In the genomic region with DNA sequence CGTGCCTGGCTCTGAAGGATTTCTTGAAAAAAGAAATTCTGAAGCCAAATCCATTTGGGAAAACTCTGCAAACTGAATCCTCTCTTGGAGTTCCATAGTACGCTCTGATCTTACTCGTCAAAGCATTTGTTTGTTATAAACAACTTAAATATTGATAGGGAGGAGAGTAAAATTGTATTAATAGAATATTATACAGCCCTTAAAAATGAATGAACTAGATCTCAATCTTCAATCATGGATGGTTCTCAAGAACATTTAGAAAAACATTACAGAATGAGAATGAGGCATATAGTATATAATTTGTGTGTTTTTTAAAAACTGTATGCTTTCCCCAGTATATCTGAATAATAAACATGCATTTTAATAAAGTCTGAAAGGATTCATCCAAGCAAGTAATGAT, we compare ENCODE assay signal across 41 cellular contexts. TPM values are rescaled to one million over a fixed set of nuclear protein-coding genes. Genes with fewer than 3 reads are reported as not detected.
"Had no signal": no experiment of that assay in that cellular context is flagged by ENCODE, and none has a peak within 500 bp of the region (broad histone marks: within the 10 kb centered on the region; RNA-seq: fewer than 3 reads in every experiment).

No MANE protein-coding gene starts in this region.

- DNase-seq: activated effector memory CD4-positive, alpha-beta T cell treated with anti-CD3 and anti-CD28 coated beads, Interleukin-2, amount 50 U/mL, for 16 hours; activated effector memory CD4-positive, alpha-beta T cell treated with Interleukin-2 at 50 U/mL for 16 hours; activated gamma-delta T cell; activated gamma-delta T cell treated with Interleukin-2 at 50 U/mL for 16 hours; activated naive CD4-positive, alpha-beta T cell; activated naive CD4-positive, alpha-beta T cell treated with anti-CD3 and anti-CD28 coated beads for 36 hours; activated naive CD4-positive, alpha-beta T cell treated with anti-CD3 and anti-CD28 coated beads, Interleukin-2, amount 10 ng/mL, durations not matched to agents 7 days and 5 days; activated naive CD4-positive, alpha-beta T cell treated with anti-CD3 and anti-CD28 coated beads, Interleukin-2, amount 50 U/mL, for 16 hours; activated naive CD4-positive, alpha-beta T cell treated with Interleukin-2 at 50 U/mL for 16 hours; activated naive CD8-positive, alpha-beta T cell treated with anti-CD3 and anti-CD28 coated beads for 36 hours; activated naive CD8-positive, alpha-beta T cell treated with anti-CD3 and anti-CD28 coated beads, Interleukin-2, amount 10 ng/mL, durations not matched to agents 7 days and 5 days; activated naive CD8-positive, alpha-beta T cell treated with anti-CD3 and anti-CD28 coated beads, Interleukin-2, amount 50 U/mL, for 24 hours; activated T-cell treated with anti-CD3 and anti-CD28 coated beads, Interleukin-2, amount 50 U/mL, for 1 hour; activated T-cell treated with anti-CD3 and anti-CD28 coated beads, Interleukin-2, amount 50 U/mL, for 24 hours; activated T-cell treated with anti-CD3 and anti-CD28 coated beads, Interleukin-2, amount 50 U/mL, for 4 hours; activated T-cell treated with anti-CD3 and anti-CD28 coated beads, Interleukin-2, amount 50 U/mL, for 72 hours; adrenal gland; amniotic stem cell; amygdala; anterior cingulate cortex; aorta; body of pancreas; brain microvascular endothelial cell; caudate nucleus; central memory CD4-positive, alpha-beta T cell; cerebellar nuclear complex had no signal

- H3K27me3 ChIP-seq: adrenal gland, ascending aorta, body of pancreas, brain microvascular endothelial cell, breast epithelium, cardiac muscle cell had no signal

- H3K4me3 Mint-ChIP-seq: activated naive CD4-positive, alpha-beta T cell treated with anti-CD3 and anti-CD28 coated beads for 36 hours; activated naive CD4-positive, alpha-beta T cell treated with anti-CD3 and anti-CD28 coated beads, Interleukin-2, amount 10 ng/mL, durations not matched to agents 7 days and 5 days; activated naive CD4-positive, alpha-beta T cell treated with anti-CD3 and anti-CD28 coated beads, Interleukin-2, amount 50 U/mL, for 24 hours; activated naive CD8-positive, alpha-beta T cell; activated naive CD8-positive, alpha-beta T cell treated with anti-CD3 and anti-CD28 coated beads for 36 hours; activated naive CD8-positive, alpha-beta T cell treated with anti-CD3 and anti-CD28 coated beads, Interleukin-2, amount 10 ng/mL, durations not matched to agents 7 days and 5 days; activated naive CD8-positive, alpha-beta T cell treated with anti-CD3 and anti-CD28 coated beads, Interleukin-2, amount 50 U/mL, for 24 hours; activated T-cell treated with anti-CD3 and anti-CD28 coated beads, Interleukin-2, amount 50 U/mL, for 24 hours; activated T-cell treated with anti-CD3 and anti-CD28 coated beads, Interleukin-2, amount 50 U/mL, for 4 hours; activated T-cell treated with anti-CD3 and anti-CD28 coated beads, Interleukin-2, amount 50 U/mL, for 72 hours; activated T-helper 1 cell treated with anti-CD3 and anti-CD28 coated beads, Interleukin-12 subunit alpha, Interleukin-12 subunit beta, Interleukin-2, Interleukin-4 antibody, amounts not matched to agents 30 ng/mL and 10 ng/mL and 1 ng/mL, durations not matched to agents 14 hours and 24 hours and 36 hours; activated T-helper 17 cell treated with anti-CD3 and anti-CD28 coated beads, Interleukin-2, amount 50 U/mL, for 72 hours; brain; central memory CD8-positive, alpha-beta T cell had no signal

- H3K9me3 Mint-ChIP-seq: activated naive CD4-positive, alpha-beta T cell treated with anti-CD3 and anti-CD28 coated beads for 36 hours; activated naive CD4-positive, alpha-beta T cell treated with anti-CD3 and anti-CD28 coated beads, Interleukin-2, amount 10 ng/mL, durations not matched to agents 7 days and 5 days; activated naive CD4-positive, alpha-beta T cell treated with anti-CD3 and anti-CD28 coated beads, Interleukin-2, amount 50 U/mL, for 24 hours; activated naive CD4-positive, alpha-beta T cell treated with anti-CD3 and anti-CD28 coated beads, Interleukin-2, amount 50 U/mL, for 72 hours; activated naive CD8-positive, alpha-beta T cell treated with anti-CD3 and anti-CD28 coated beads, Interleukin-2, amount 10 ng/mL, durations not matched to agents 7 days and 5 days; activated T-cell treated with anti-CD3 and anti-CD28 coated beads, Interleukin-2, amount 50 U/mL, for 24 hours; activated T-cell treated with anti-CD3 and anti-CD28 coated beads, Interleukin-2, amount 50 U/mL, for 4 hours; activated T-helper 1 cell treated with anti-CD3 and anti-CD28 coated beads, Interleukin-12 subunit alpha, Interleukin-12 subunit beta, Interleukin-2, Interleukin-4 antibody, amounts not matched to agents 30 ng/mL and 10 ng/mL and 1 ng/mL, durations not matched to agents 14 hours and 24 hours and 36 hours; activated T-helper 17 cell treated with anti-CD3 and anti-CD28 coated beads, Interleukin-2, amount 50 U/mL, for 72 hours; activated T-helper 2 cell treated with anti-CD3 and anti-CD28 coated beads, Interferon-gamma antibody, Interleukin-2, Interleukin-4, amounts not matched to agents 10 μg/mL and 5 μg/mL and 100 μg/mL, durations not matched to agents 14 hours and 24 hours and 36 hours; central memory CD8-positive, alpha-beta T cell had no signal

- H3K4me3 ChIP-seq: adrenal gland, ascending aorta, body of pancreas, breast epithelium, cardiac muscle cell had no signal

- H3K4me1 ChIP-seq: ascending aorta, body of pancreas, breast epithelium had no signal

- H3K27ac ChIP-seq: adrenal gland, ascending aorta, body of pancreas, brain microvascular endothelial cell, breast epithelium, cardiac muscle cell had no signal

- ATAC-seq: activated naive CD4-positive, alpha-beta T cell treated with anti-CD3 and anti-CD28 coated beads, Interleukin-2, amount 50 U/mL, for 72 hours; activated naive CD8-positive, alpha-beta T cell treated with anti-CD3 and anti-CD28 coated beads, Interleukin-2, amount 50 U/mL, for 24 hours; activated T-cell treated with anti-CD3 and anti-CD28 coated beads, Interleukin-2, amount 50 U/mL, for 4 hours; activated T-cell treated with anti-CD3 and anti-CD28 coated beads, Interleukin-2, amount 50 U/mL, for 72 hours; activated T-helper 17 cell treated with anti-CD3 and anti-CD28 coated beads, Interleukin-2, amount 50 U/mL, for 72 hours; body of pancreas had no signal

- H3K36me3 ChIP-seq: breast epithelium had no signal

- H3K9me3 ChIP-seq: adrenal gland, ascending aorta, breast epithelium had no signal

- H3K27ac Mint-ChIP-seq: activated naive CD4-positive, alpha-beta T cell treated with anti-CD3 and anti-CD28 coated beads for 36 hours; activated naive CD4-positive, alpha-beta T cell treated with anti-CD3 and anti-CD28 coated beads, Interleukin-2, amount 10 ng/mL, durations not matched to agents 7 days and 5 days; activated naive CD4-positive, alpha-beta T cell treated with anti-CD3 and anti-CD28 coated beads, Interleukin-2, amount 50 U/mL, for 24 hours; activated naive CD4-positive, alpha-beta T cell treated with anti-CD3 and anti-CD28 coated beads, Interleukin-2, amount 50 U/mL, for 72 hours; activated naive CD8-positive, alpha-beta T cell; activated naive CD8-positive, alpha-beta T cell treated with anti-CD3 and anti-CD28 coated beads for 36 hours; activated naive CD8-positive, alpha-beta T cell treated with anti-CD3 and anti-CD28 coated beads, Interleukin-2, amount 10 ng/mL, durations not matched to agents 7 days and 5 days; activated naive CD8-positive, alpha-beta T cell treated with anti-CD3 and anti-CD28 coated beads, Interleukin-2, amount 50 U/mL, for 24 hours; activated T-cell treated with anti-CD3 and anti-CD28 coated beads, Interleukin-2, amount 50 U/mL, for 24 hours; activated T-cell treated with anti-CD3 and anti-CD28 coated beads, Interleukin-2, amount 50 U/mL, for 72 hours; activated T-helper 1 cell treated with anti-CD3 and anti-CD28 coated beads, Interleukin-12 subunit alpha, Interleukin-12 subunit beta, Interleukin-2, Interleukin-4 antibody, amounts not matched to agents 30 ng/mL and 10 ng/mL and 1 ng/mL, durations not matched to agents 14 hours and 24 hours and 36 hours; activated T-helper 17 cell treated with anti-CD3 and anti-CD28 coated beads, Interleukin-2, amount 50 U/mL, for 72 hours; activated T-helper 2 cell treated with anti-CD3 and anti-CD28 coated beads, Interferon-gamma antibody, Interleukin-2, Interleukin-4, amounts not matched to agents 10 μg/mL and 5 μg/mL and 100 μg/mL, durations not matched to agents 14 hours and 24 hours and 36 hours; brain had no signal

- FAIRE-seq: astrocyte, bronchial epithelial cell had no signal

- H3K4me1 Mint-ChIP-seq: activated naive CD8-positive, alpha-beta T cell treated with anti-CD3 and anti-CD28 coated beads, Interleukin-2, amount 10 ng/mL, durations not matched to agents 7 days and 5 days had no signal

- H3K27me3 Mint-ChIP-seq: activated naive CD4-positive, alpha-beta T cell treated with anti-CD3 and anti-CD28 coated beads, Interleukin-2, amount 10 ng/mL, durations not matched to agents 7 days and 5 days; activated naive CD4-positive, alpha-beta T cell treated with anti-CD3 and anti-CD28 coated beads, Interleukin-2, amount 50 U/mL, for 24 hours; activated naive CD8-positive, alpha-beta T cell; activated naive CD8-positive, alpha-beta T cell treated with anti-CD3 and anti-CD28 coated beads for 36 hours; activated naive CD8-positive, alpha-beta T cell treated with anti-CD3 and anti-CD28 coated beads, Interleukin-2, amount 10 ng/mL, durations not matched to agents 7 days and 5 days; activated naive CD8-positive, alpha-beta T cell treated with anti-CD3 and anti-CD28 coated beads, Interleukin-2, amount 50 U/mL, for 24 hours; activated T-cell treated with anti-CD3 and anti-CD28 coated beads, Interleukin-2, amount 50 U/mL, for 24 hours; activated T-helper 17 cell treated with anti-CD3 and anti-CD28 coated beads, Interleukin-2, amount 50 U/mL, for 72 hours; brain; central memory CD8-positive, alpha-beta T cell had no signal

RNA-seq across cellular contexts. Expression of gene PXT1, which starts 25.0 kb away (rescaled TPM):
- total RNA-seq: adrenal gland, aorta, ascending aorta, body of pancreas, bronchial epithelial cell, cardiac muscle cell, cerebellum, chondrocyte had no signal
- polyA plus RNA-seq: adrenal gland had no signal
